Comparison of ENCODE assay signal across 8 cellular contexts in the genomic region with DNA sequence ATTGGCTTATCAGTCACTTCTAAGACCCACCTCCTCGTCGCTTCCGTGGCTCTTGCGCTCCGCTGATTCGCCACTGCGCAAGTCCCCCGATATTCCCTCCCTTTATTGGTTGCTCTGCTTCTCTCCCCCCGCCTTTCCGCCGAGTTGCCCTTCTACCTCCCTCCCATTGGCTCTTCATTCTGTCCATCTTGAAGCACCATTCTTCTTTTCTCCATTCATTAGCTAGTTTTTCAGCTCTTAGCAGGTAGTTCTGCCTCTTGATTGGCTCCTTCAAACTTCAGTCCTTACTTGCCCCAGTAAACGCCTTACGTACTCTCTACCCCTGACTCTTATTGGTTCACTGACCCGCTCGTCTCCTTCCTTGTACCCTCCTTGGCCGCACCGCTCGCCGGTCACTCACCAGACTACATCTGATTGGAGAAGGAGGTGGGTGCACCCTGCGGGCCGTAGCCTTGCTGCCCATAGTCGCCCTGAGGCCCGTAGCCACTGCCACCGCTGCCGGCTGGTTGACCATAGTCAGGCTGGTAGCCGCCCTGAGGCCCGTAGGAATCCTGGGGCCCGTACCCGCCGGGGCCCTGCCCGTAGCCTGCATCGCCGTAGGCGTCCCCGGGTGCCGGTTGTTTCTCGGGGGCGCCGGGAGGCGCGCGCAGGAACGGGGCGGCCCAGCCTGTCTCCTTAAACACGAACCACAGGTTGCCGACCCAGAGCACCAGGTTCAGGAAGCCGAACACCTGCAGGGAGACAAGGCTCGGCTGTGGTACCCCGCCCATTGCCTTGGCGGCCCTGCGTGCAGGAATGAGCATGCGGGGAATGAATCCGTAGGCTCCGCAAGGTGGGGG. TPM values are rescaled to one million over a fixed set of nuclear protein-coding genes. Genes with fewer than 3 reads are reported as not detected.
DNase-seq lines count a peak whose midpoint lies in the region; TF ChIP-seq lines count a peak whose summit lies in the region.

No MANE protein-coding gene starts in this region.

- H3K36me3 ChIP-seq in ES-I3 (ENCODE audit: insufficient read depth, low read length) (no peaks in the 10 kb centered on the region), H7 (replicated peaks; ENCODE audit: control insufficient read depth, insufficient read depth, low read length) (no peaks in the 10 kb centered on the region), Loucy (ENCODE audit: insufficient read depth, low read length) (no peaks in the 10 kb centered on the region), neuron (ENCODE audit: insufficient read depth, low read length) (no peaks in the 10 kb centered on the region), suprapubic skin (no peaks in the 10 kb centered on the region)

- H3K4me3 ChIP-seq in H7 (ENCODE audit: insufficient read depth, low read depth, low read length), result peak overlapping the region; percentile 68
- H3K4me3 ChIP-seq in Loucy (ENCODE audit: low read length, poor library complexity, severe bottlenecking), result peak overlapping the region; percentile 83
- H3K4me3 ChIP-seq in neuron (ENCODE audit: low read length), result peak overlapping the region; percentile 68
- peak overlapping the region; percentile 66 for H3K4me3 ChIP-seq in suprapubic skin

- no peaks in the 10 kb centered on the region for H3F3A ChIP-seq in Loucy (ENCODE audit: low read depth)

- peak; percentile 93 for DNase-seq in H7
- peak; percentile 100 for DNase-seq in SIG-M5 (lab: John Stamatoyannopoulos, UW)
- peak; percentile 21 to 73 (median 35) for DNase-seq in activated naive CD4-positive, alpha-beta T cell (lab: John Stamatoyannopoulos, UW)
- peak; percentile 99 for DNase-seq in foreskin melanocyte
- DNase-seq in suprapubic skin (ENCODE audit: low spot score in 2 of 2), result peak; percentile 91 to 95

- no peaks in the 10 kb centered on the region for H3K27me3 ChIP-seq in H7 (ENCODE audit: control insufficient read depth, insufficient read depth, low read length)
- H3K27me3 ChIP-seq in Loucy (ENCODE audit: insufficient read depth, low read length, poor library complexity, severe bottlenecking), result no peaks in the 10 kb centered on the region
- H3K27me3 ChIP-seq in neuron (ENCODE audit: insufficient read depth, low read length), result no peaks in the 10 kb centered on the region
- H3K27me3 ChIP-seq in suprapubic skin, result no peaks in the 10 kb centered on the region

- peak in 1 of 2 donors; percentile 26 for TF ChIP-seq POLR2A in suprapubic skin (IDR thresholded peaks at IDR 0.05)

- peaks cover 6% of the 10 kb centered on the region for H3K79me2 ChIP-seq in Loucy (ENCODE audit: insufficient read depth, low read length)

- H3K9ac ChIP-seq in ES-I3 (ENCODE audit: low read depth, low read length) (peak overlapping the region; percentile 69), Loucy (ENCODE audit: low read depth, low read length, poor library complexity, severe bottlenecking) (peak overlapping the region; percentile 83)

- no peak for TF ChIP-seq EP300 in suprapubic skin (IDR thresholded peaks at IDR 0.05)

- H3K9me3 ChIP-seq in ES-I3 (ENCODE audit: control insufficient read depth, insufficient read depth, low read length) (no peaks in the 10 kb centered on the region), Loucy (ENCODE audit: insufficient read depth, low read depth, low read length) (no peaks in the 10 kb centered on the region), neuron (ENCODE audit: low read length) (no peaks in the 10 kb centered on the region), suprapubic skin (no peaks in the 10 kb centered on the region)

- 58% methylated on average over 38 of the region's 54 CpGs for WGBS in suprapubic skin

- peak overlapping the region; percentile 77 for H3K27ac ChIP-seq in suprapubic skin

- H3K4me1 ChIP-seq in ES-I3 (ENCODE audit: insufficient read depth, low read length) (peaks cover 8% of the 10 kb centered on the region; the same call in 1 of the 2 replicates), Loucy (ENCODE audit: insufficient read depth, low read length, poor library complexity, severe bottlenecking) (peaks cover 11% of the 10 kb centered on the region), neuron (ENCODE audit: insufficient read depth, low read length) (no peaks in the 10 kb centered on the region), suprapubic skin (peaks cover 14% of the 10 kb centered on the region)

- no peaks in the 10 kb centered on the region for H3K9me2 ChIP-seq in Loucy (replicated peaks; ENCODE audit: low read depth, low read length)

- no peaks in the 10 kb centered on the region for H4K20me1 ChIP-seq in Loucy (ENCODE audit: insufficient read depth, low read length, poor library complexity, severe bottlenecking)

- H3K4me2 ChIP-seq in Loucy (ENCODE audit: low read depth, low read length, poor library complexity, severe bottlenecking), result peak overlapping the region; percentile 71

- no peak for TF ChIP-seq CTCF in Loucy (conservative IDR thresholded peaks at IDR 0.05; ENCODE audit: low read length)
- no peak for TF ChIP-seq CTCF in suprapubic skin (IDR thresholded peaks at IDR 0.05)

- H2AFZ ChIP-seq in Loucy (ENCODE audit: low read length), result 0 out of 2 replicates have a peak overlapping the region, but pooled peaks have one; percentile 2
- no peak overlapping the region for H2AFZ ChIP-seq in neuron (ENCODE audit: low read depth, low read length)

RNA-seq across cellular contexts. Expression of gene PRICKLE3, which starts 5.1 kb away (rescaled TPM):
- 8.9 and 13.9 TPM in 2 replicates for total RNA-seq in H7 (2014; rRNA removed; shearing (Covaris generic))
- 10 to 100 TPM; 20.8 to 47.9 (median 31.1) TPM for total RNA-seq in suprapubic skin

RNA-seq across cellular contexts. Expression of gene SYP, which starts 8.7 kb away (rescaled TPM):
- 1.7 and 1.9 TPM in 2 replicates for total RNA-seq in H7 (2014; rRNA removed; shearing (Covaris generic))
- 1 to 10 TPM in 2 of 4 donors, under 1 TPM in 1, not detected in 1; 0.30 to 1.6 (median 1.3) TPM for total RNA-seq in suprapubic skin

RNA-seq across cellular contexts. Expression of gene PLP2, which starts 19.6 kb away (rescaled TPM):
- total RNA-seq in H7 (2014; rRNA removed; shearing (Covaris generic)), result 1.1 and 1.5 TPM in 2 replicates
- total RNA-seq in suprapubic skin, result 100 to 1,000 TPM; 159 to 250 (median 205) TPM

RNA-seq across cellular contexts. Expression of gene MAGIX, which starts 28.7 kb away (rescaled TPM):
- total RNA-seq in H7 (2014; rRNA removed; shearing (Covaris generic)), result 0.21 and 1.00 TPM in 2 replicates
- 10 to 100 TPM in 2 of 4 donors, 1 to 10 TPM in 2; 4.9 to 14.9 (median 9.0) TPM for total RNA-seq in suprapubic skin

RNA-seq across cellular contexts. Expression of gene CACNA1F, which starts 41.9 kb away (rescaled TPM):
- 0.55 and 2.1 TPM in 2 replicates for total RNA-seq in H7 (2014; rRNA removed; shearing (Covaris generic))
- total RNA-seq in suprapubic skin, result under 1 TPM in 3 of 4 donors, not detected in 1; 0.21 to 0.40 (median 0.29) TPM

Comparison
In these comparisons a context has a peak if more than half of its experiments do, and no peak if none do; other contexts are left out.
1. Peak in every context shown above with its lines: DNase-seq, H3K4me3 ChIP-seq and H3K27ac ChIP-seq.
2. DNase-seq: peak in every context shown above with its lines; median percentile 100 in SIG-M5; 99 in foreskin melanocyte; 93 in H7; 93 in suprapubic skin; 35 in activated naive CD4-positive, alpha-beta T cell.
3. RNA of gene PLP2, which starts 19.6 kb away (total RNA-seq): 159 to 250 TPM in suprapubic skin; 1.1 to 1.5 TPM in H7; every median in the first group is over 10 times any median in the second.